Comparison of ENCODE assay signal across 9 cellular contexts in genomic region chr22:30079952-30080533, GRCh38. TPM values are rescaled to one million over a fixed set of nuclear protein-coding genes. Genes with fewer than 3 reads are reported as not detected.
A peak's percentile ranks its signal among the peaks of the same experiment; 100 is the strongest.
DNase-seq lines count a peak whose midpoint lies in the region; ATAC-seq and TF ChIP-seq lines count a peak whose summit lies in the region.
"Had no signal": no experiment of that assay in that cellular context is flagged by ENCODE, and none has a peak within 500 bp of the region (broad histone marks: within the 10 kb centered on the region; RNA-seq: fewer than 3 reads in every experiment).

Gene HORMAD2, plus strand, starts transcription at chr22:30080464. Its CDS starts 13,489 bp downstream, at chr22:30093953.

- no peak within 1 kb of the TSS for H3K27ac ChIP-seq in IMR-90 (ENCODE audit: insufficient read depth, low read length)
- no peak within 1 kb of the TSS for H3K27ac ChIP-seq in endodermal cell (ENCODE audit: low read depth, low read length)
- H3K27ac ChIP-seq in substantia nigra (ENCODE audit: low read depth, low read length, poor library complexity, severe bottlenecking) = no peak within 1 kb of the TSS

- peaks cover 21% of the 10 kb centered on the region for H3K27me3 ChIP-seq in IMR-90 (ENCODE audit: control insufficient read depth, insufficient read depth, low read length)
- H3K27me3 ChIP-seq in endodermal cell (ENCODE audit: control insufficient read depth, insufficient read depth, low read length, poor library complexity, severe bottlenecking) = peaks cover 5% of the 10 kb centered on the region

- no peak within 1 kb of the TSS for H3K56ac ChIP-seq in IMR-90 (ENCODE audit: extremely low read depth, insufficient read depth, low read length)

- no peaks in the 10 kb centered on the region for H3K9me1 ChIP-seq in IMR-90 (ENCODE audit: insufficient read depth, low read length)

- intact Hi-C loops in IMR-90 (cut with micrococcal nuclease) = no loop called here

- H4K5ac ChIP-seq in IMR-90 (ENCODE audit: low read depth, low read length) = no peak within 1 kb of the TSS

- in situ Hi-C loops in IMR-90 (cut with MboI; ENCODE audit: low sequenced_read_pairs) = loop anchor here (10.0 kb wide), 1 partner anchor 445 kb away; no protein-coding TSS in a partner anchor

- no peak within 1 kb of the TSS for H3K14ac ChIP-seq in IMR-90 (replicated peaks; ENCODE audit: low read depth, low read length)

- peaks cover 3% of the 10 kb centered on the region for H3K9me3 ChIP-seq in IMR-90 (ENCODE audit: control insufficient read depth, insufficient read depth, low read length)
- H3K9me3 ChIP-seq in endodermal cell (ENCODE audit: control insufficient read depth, low read length) = peaks cover 5% of the 10 kb centered on the region

- no peaks in the 10 kb centered on the region for H3K4me1 ChIP-seq in IMR-90 (ENCODE audit: control insufficient read depth, insufficient read depth, low read length)
- H3K4me1 ChIP-seq in endodermal cell (ENCODE audit: control insufficient read depth, insufficient read depth, low read length) = peaks cover 3% of the 10 kb centered on the region

- H3K4me3 ChIP-seq in IMR-90 (ENCODE audit: insufficient read depth, low read depth, low read length) = no peak within 1 kb of the TSS
- H3K4me3 ChIP-seq in endodermal cell (ENCODE audit: low read length) = no peak within 1 kb of the TSS

- H2BK5ac ChIP-seq in IMR-90 (ENCODE audit: low read depth, low read length, poor library complexity, severe bottlenecking) = no peak within 1 kb of the TSS

- no TSS peak for BruUV-seq in IMR-90 (replicated peaks; lab: Mats Ljungman, UMichigan)

- TF ChIP-seq CTCF in IMR-90 (conservative IDR thresholded peaks at IDR 0.05; ENCODE audit: low read depth, low read length) (no peak), endodermal cell (conservative IDR thresholded peaks at IDR 0.05) (no peak)

- CTCF ChIA-PET in IMR-90 (lab: Yijun Ruan, JAX) = no interaction called here

- H3K9me3 Mint-ChIP-seq in endodermal cell = peaks cover 10% of the 10 kb centered on the region

- H2AK5ac ChIP-seq in IMR-90 (ENCODE audit: low read depth, low read length) = no peak within 1 kb of the TSS

- H3K4me3 Mint-ChIP-seq in endodermal cell = peak within 1 kb of the TSS; percentile 51

- no peak within 1 kb of the TSS for H3K9ac ChIP-seq in IMR-90 (ENCODE audit: low read depth, low read length)
- no peak within 1 kb of the TSS for H3K9ac ChIP-seq in endodermal cell (ENCODE audit: extremely low read depth, low read length, poor library complexity, severe bottlenecking)

- POLR2A ChIA-PET in IMR-90 (lab: Charles Lee; ENCODE audit: unreplicated experiment) = no interaction called here

- H2BK20ac ChIP-seq in IMR-90 (ENCODE audit: low read depth, low read length) = no peak within 1 kb of the TSS

- peaks cover 20% of the 10 kb centered on the region for H3K27me3 Mint-ChIP-seq in endodermal cell (ENCODE audit: insufficient read depth)

- peak within 1 kb of the TSS; percentile 47 for H2AFZ ChIP-seq in IMR-90 (replicated peaks; ENCODE audit: low read length, poor library complexity)

- no peak within 1 kb of the TSS for H3K4me2 ChIP-seq in IMR-90 (ENCODE audit: low read depth, low read length)

- 30% methylated on average over 12 of the region's 53 CpGs; no CpG with 5 or more reads in 1 of the 2 experiments for WGBS in IMR-90 (ENCODE audit: extremely low coverage in 2 of 2, insufficient read length in 1 of 2), 2 experiments
- 76 to 80% methylated on average over 38 to 53 of the region's 53 CpGs for WGBS in endodermal cell (ENCODE audit: insufficient coverage in 1 of 2, insufficient read length in 1 of 2), 2 experiments

- no peak within 1 kb of the TSS for H3K23ac ChIP-seq in IMR-90 (ENCODE audit: low read depth, low read length)

- ATAC-seq in IMR-90 (ENCODE audit: low read depth) = no peak
- peak; percentile 86 for ATAC-seq in left lobe of liver
- ATAC-seq in HG03520 (IDR thresholded peaks at IDR 0.05; ENCODE audit: unreplicated experiment) = no peak
- ATAC-seq: SK-N-SH treated with all-trans-retinoic acid at 6 μM for 48 hours had no signal

- H2BK15ac ChIP-seq in IMR-90 (ENCODE audit: low read depth, low read length) = no peak within 1 kb of the TSS

- no peak within 1 kb of the TSS for H4K91ac ChIP-seq in IMR-90 (ENCODE audit: insufficient read depth, low read depth, low read length)

- TF ChIP-seq POLR2A in IMR-90 (IDR thresholded peaks at IDR 0.05; ENCODE audit: low read depth, low read length) = no peak

- H3K79me1 ChIP-seq in IMR-90 (ENCODE audit: low read depth in 1 of 2, low read length in 2 of 2) = no peaks in the 10 kb centered on the region

- TF ChIP-seq RAD21 in IMR-90 (IDR thresholded peaks at IDR 0.05; ENCODE audit: low read length) = no peak

- H4K8ac ChIP-seq in IMR-90 (ENCODE audit: low read depth in 2 of 2, low read length in 2 of 2) = no peak within 1 kb of the TSS

- H2BK120ac ChIP-seq in IMR-90 (ENCODE audit: low read depth, low read length) = no peak within 1 kb of the TSS

- H3K36me3 ChIP-seq in IMR-90 (ENCODE audit: control insufficient read depth, insufficient read depth, low read length) (no peaks in the 10 kb centered on the region), endodermal cell (ENCODE audit: control insufficient read depth, insufficient read depth, low read length) (no peaks in the 10 kb centered on the region)

- dilution Hi-C loops in IMR-90 (cut with HindIII; ENCODE audit: low sequenced_read_pairs, unreplicated experiment) = no loop called here

- H3K36me3 Mint-ChIP-seq in endodermal cell (ENCODE audit: low read depth) = no peaks in the 10 kb centered on the region

- no peak within 1 kb of the TSS for H3K18ac ChIP-seq in IMR-90 (ENCODE audit: low read depth, low read length)

- no peaks in the 10 kb centered on the region for H4K20me1 ChIP-seq in IMR-90 (ENCODE audit: insufficient read depth, low read length)

- H2AK9ac ChIP-seq in IMR-90 (replicated peaks; ENCODE audit: low read depth, low read length, poor library complexity) = no peak within 1 kb of the TSS

- H3K27ac Mint-ChIP-seq in endodermal cell = peak within 1 kb of the TSS; percentile 65

- peaks cover 19% of the 10 kb centered on the region for H3K4me1 Mint-ChIP-seq in endodermal cell

- DNase-seq in IMR-90 (no peak), endodermal cell (peak; percentile 98), left lobe of liver (ENCODE audit: low spot score) (peak; percentile 91), substantia nigra (lab: John Stamatoyannopoulos, UW) (peak in 43 of 49 donors; percentile 1 to 67 (median 23)), NCI-H1417 (lab: John Stamatoyannopoulos, UW) (no peak)
- no peak for DNase-seq in stimulated activated CD8-positive, alpha-beta memory T cell treated with anti-CD3 and anti-CD28 coated beads, Interleukin-4, amount 100 ng/mL, for 48 hours
- DNase-seq: NCI-H1105 had no signal

- H3K4ac ChIP-seq in IMR-90 (ENCODE audit: low read depth, low read length) = no peak within 1 kb of the TSS

TF ChIP-seq in IMR-90, 13 proteins besides CTCF, POLR2A, EP300 and RAD21:
- TF ChIP-seq CEBPB (IDR thresholded peaks at IDR 0.05; ENCODE audit: low read depth, low read length) (no peak), SMC3 (IDR thresholded peaks at IDR 0.05; ENCODE audit: low read depth, low read length) (no peak), MAZ (IDR thresholded peaks at IDR 0.05; ENCODE audit: borderline replicate concordance, low read depth, low read length) (no peak), RFX5 (IDR thresholded peaks at IDR 0.05; ENCODE audit: low read depth, low read length) (no peak), ELK1 (IDR thresholded peaks at IDR 0.05; ENCODE audit: borderline replicate concordance, low read depth, low read length) (no peak), NFE2L2 (IDR thresholded peaks at IDR 0.05; ENCODE audit: low read depth, low read length) (no peak), MAFK (IDR thresholded peaks at IDR 0.05; ENCODE audit: low read depth, low read length) (no peak), RCOR1 (IDR thresholded peaks at IDR 0.05; ENCODE audit: insufficient replicate concordance, low read length) (no peak), MXI1 (IDR thresholded peaks at IDR 0.05; ENCODE audit: borderline replicate concordance, low read depth, low read length) (no peak), FOS (IDR thresholded peaks at IDR 0.05; ENCODE audit: low read depth, low read length) (no peak), USF2 (IDR thresholded peaks at IDR 0.05; ENCODE audit: low read depth, low read length) (no peak), BHLHE40 (IDR thresholded peaks at IDR 0.05; ENCODE audit: low read depth, low read length) (no peak), CHD1 (IDR thresholded peaks at IDR 0.05; ENCODE audit: low read depth, low read length) (no peak)

RNA-seq across cellular contexts. Expression of gene HORMAD2, which starts in this region (rescaled TPM):
- total RNA-seq in IMR-90 (2012; rRNA removed) (not detected in 2 replicates), endodermal cell (under 1 TPM in 1 of 2 donors, not detected in 1; 0.55 TPM), left lobe of liver (1.5 TPM)
- not detected in 2 replicates for polyA plus RNA-seq in IMR-90 (2012; rRNA removed)
- not detected in 2 replicates for polyA plus RNA-seq in IMR-90 (2012; cell fraction: cytosol; rRNA removed)
- polyA plus RNA-seq in IMR-90 (2012; cell fraction: nucleus; rRNA removed; ENCODE audit: low replicate concordance) = not detected in 2 replicates
- polyA plus RNA-seq in endodermal cell (2013, experiment 1 of 2) = not detected
- not detected for polyA plus RNA-seq in endodermal cell (2013, experiment 2 of 2)

Comparison
In these comparisons a context has a peak if more than half of its experiments do, and no peak if none do; other contexts are left out.
1. Peak in DNase-seq in endodermal cell; RNA of the gene not detected or under 1 TPM.
2. DNase-seq: peak in left lobe of liver (single experiment) and substantia nigra (43 of 49); none in IMR-90 (single experiment), stimulated activated CD8-positive, alpha-beta memory T cell treated with anti-CD3 and anti-CD28 coated beads, Interleukin-4, amount 100 ng/mL, for 48 hours (single experiment) and NCI-H1417 (0 of 3).